In the genomic region with DNA sequence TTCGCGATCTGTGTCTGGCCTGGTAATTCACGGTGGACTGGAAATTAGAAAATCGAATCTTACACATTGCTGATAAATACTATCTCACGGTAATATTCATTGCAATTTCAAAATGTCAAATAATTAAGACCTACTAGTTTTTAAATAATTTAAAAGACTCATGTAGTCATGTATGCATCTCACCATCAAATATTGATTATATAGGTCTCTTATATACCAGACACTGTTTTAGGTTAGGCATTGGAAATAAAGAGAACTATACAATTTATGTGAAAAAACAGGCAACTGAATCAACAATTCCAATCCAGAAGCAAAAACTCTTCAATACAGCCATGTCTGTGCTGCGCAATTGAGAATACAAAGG, we compare ENCODE assay signal across 10 cellular contexts. TPM values are rescaled to one million over a fixed set of nuclear protein-coding genes. Genes with fewer than 3 reads are reported as not detected.
DNase-seq lines count a peak whose midpoint lies in the region; ATAC-seq and TF ChIP-seq lines count a peak whose summit lies in the region.
"Had no signal": no experiment of that assay in that cellular context is flagged by ENCODE, and none has a peak within 500 bp of the region (broad histone marks: within the 10 kb centered on the region; RNA-seq: fewer than 3 reads in every experiment).

No MANE protein-coding gene starts in this region.

- no peaks in the 10 kb centered on the region for H4K20me1 ChIP-seq in PC-9 (ENCODE audit: insufficient read depth)

- H3K9me3 Mint-ChIP-seq in activated T-cell treated with anti-CD3 and anti-CD28 coated beads, Interleukin-2, amount 50 U/mL, for 72 hours, result no peaks in the 10 kb centered on the region
- H3K9me3 Mint-ChIP-seq in activated T-helper 1 cell treated with anti-CD3 and anti-CD28 coated beads, Interleukin-12 subunit alpha, Interleukin-12 subunit beta, Interleukin-2, Interleukin-4 antibody, amounts not matched to agents 30 ng/mL and 10 ng/mL and 1 ng/mL, durations not matched to agents 14 hours and 24 hours and 36 hours, result no peaks in the 10 kb centered on the region
- H3K9me3 Mint-ChIP-seq: dendritic cell treated with granulocyte-macrophage colony-stimulating factor and Interleukin-4, amounts not matched to agents 40 ng/mL and 50 ng/mL, for 4 days had no signal

- DNase-seq in activated T-cell treated with anti-CD3 and anti-CD28 coated beads, Interleukin-2, amount 50 U/mL, for 72 hours, result no peak
- DNase-seq in activated T-cell treated with anti-CD3 and anti-CD28 coated beads, Interleukin-2, amount 50 U/mL, for 48 hours, result no peak
- DNase-seq in activated T-helper 1 cell treated with anti-CD3 and anti-CD28 coated beads, Interleukin-12 subunit alpha, Interleukin-12 subunit beta, Interleukin-2, Interleukin-4 antibody, amounts not matched to agents 30 ng/mL and 10 ng/mL and 1 ng/mL, durations not matched to agents 14 hours and 24 hours and 36 hours (ENCODE audit: low spot score), result no peak
- DNase-seq in lower lobe of right lung, result no peak
- DNase-seq in BE2C, result no peak
- no peak for DNase-seq in PC-9
- DNase-seq in germinal center (ENCODE audit: low spot score), result no peak

- H2AFZ ChIP-seq in PC-9, result no peak overlapping the region

- TF ChIP-seq CTCF in lower lobe of right lung (IDR thresholded peaks at IDR 0.05), result no peak
- TF ChIP-seq CTCF in BE2C (IDR thresholded peaks at IDR 0.05; ENCODE audit: low read depth, low read length), result no peak
- TF ChIP-seq CTCF in PC-9 (conservative IDR thresholded peaks at IDR 0.05), result no peak

- no peak overlapping the region for H3K9ac ChIP-seq in subcutaneous abdominal adipose tissue (ENCODE audit: low read length in 5 of 5)

- intact Hi-C loops in activated T-helper 1 cell treated with anti-CD3 and anti-CD28 coated beads, Interleukin-12 subunit alpha, Interleukin-12 subunit beta, Interleukin-2, Interleukin-4 antibody, amounts not matched to agents 30 ng/mL and 10 ng/mL and 1 ng/mL, durations not matched to agents 14 hours and 24 hours and 36 hours (cut with micrococcal nuclease), result loop anchor here (1.0 to 5.0 kb wide), 4 partner anchors 73 to 213 kb away; a partner anchor contains a TSS
- intact Hi-C loops in lower lobe of right lung (cut with DNase I), result no loop called here
- intact Hi-C loops in PC-9 (cut with micrococcal nuclease; ENCODE audit: unreplicated experiment), result loop anchor here (1.0 to 5.0 kb wide), 4 partner anchors 93 to 213 kb away; no protein-coding TSS in a partner anchor

- H3K4me1 Mint-ChIP-seq in activated T-cell treated with anti-CD3 and anti-CD28 coated beads, Interleukin-2, amount 50 U/mL, for 72 hours (ENCODE audit: low read depth), result peaks cover 9% of the 10 kb centered on the region
- peaks cover 6% of the 10 kb centered on the region for H3K4me1 Mint-ChIP-seq in activated T-helper 1 cell treated with anti-CD3 and anti-CD28 coated beads, Interleukin-12 subunit alpha, Interleukin-12 subunit beta, Interleukin-2, Interleukin-4 antibody, amounts not matched to agents 30 ng/mL and 10 ng/mL and 1 ng/mL, durations not matched to agents 14 hours and 24 hours and 36 hours (ENCODE audit: low read depth)

- H3K9me3 ChIP-seq in lower lobe of right lung (no peaks in the 10 kb centered on the region), subcutaneous abdominal adipose tissue (ENCODE audit: control insufficient read depth in 5 of 5, low read length in 5 of 5) (no peaks in the 10 kb centered on the region), BE2C (no peaks in the 10 kb centered on the region), PC-9 (ENCODE audit: insufficient read depth, low read depth) (no peaks in the 10 kb centered on the region)

- H3F3A ChIP-seq in PC-9 (ENCODE audit: insufficient read depth, low read depth), result no peaks in the 10 kb centered on the region

- H3K36me3 ChIP-seq in lower lobe of right lung (no peaks in the 10 kb centered on the region), subcutaneous abdominal adipose tissue (ENCODE audit: control insufficient read depth in 5 of 5, insufficient read depth in 5 of 5, low read length in 5 of 5) (no peaks in the 10 kb centered on the region), BE2C (no peaks in the 10 kb centered on the region), PC-9 (ENCODE audit: low read depth) (no peaks in the 10 kb centered on the region)

- no peaks in the 10 kb centered on the region for H3K79me2 ChIP-seq in PC-9 (ENCODE audit: low read depth)

- POLR2A ChIA-PET in PC-9 (lab: Charles Lee; ENCODE audit: unreplicated experiment), result no interaction called here

- peaks cover 8% of the 10 kb centered on the region for H3K27me3 Mint-ChIP-seq in activated T-cell treated with anti-CD3 and anti-CD28 coated beads, Interleukin-2, amount 50 U/mL, for 72 hours (ENCODE audit: low read depth)
- H3K27me3 Mint-ChIP-seq in activated T-helper 1 cell treated with anti-CD3 and anti-CD28 coated beads, Interleukin-12 subunit alpha, Interleukin-12 subunit beta, Interleukin-2, Interleukin-4 antibody, amounts not matched to agents 30 ng/mL and 10 ng/mL and 1 ng/mL, durations not matched to agents 14 hours and 24 hours and 36 hours (ENCODE audit: insufficient read depth), result peaks cover 12% of the 10 kb centered on the region

- H3K27me3 ChIP-seq in lower lobe of right lung (ENCODE audit: low read depth) (no peaks in the 10 kb centered on the region), subcutaneous abdominal adipose tissue (ENCODE audit: control insufficient read depth in 5 of 5, insufficient read depth in 4 of 5, low read length in 5 of 5) (peaks cover 0 to 2% (median 0%) of the 10 kb centered on the region in 5 donors), BE2C (no peaks in the 10 kb centered on the region), PC-9 (ENCODE audit: insufficient read depth, low read depth) (0 out of 2 replicates have a peak, but pooled peaks cover 7% of the 10 kb centered on the region)

- BruUV-seq in PC-9 (replicated peaks; lab: Mats Ljungman, UMichigan), result no TSS peak

- CTCF ChIA-PET in PC-9 (lab: Charles Lee), result interaction anchor here (0.6 to 1.0 kb wide), 2 partner anchors 109 to 199 kb away, joined by 3 read pairs; no protein-coding TSS in a partner anchor

- H3K9me2 ChIP-seq in PC-9 (ENCODE audit: insufficient read depth), result no peaks in the 10 kb centered on the region

- H3K27ac ChIP-seq in lower lobe of right lung (no peak overlapping the region), subcutaneous abdominal adipose tissue (ENCODE audit: low read depth, low read length) (no peak overlapping the region), PC-9 (no peak overlapping the region)

- H3K36me3 Mint-ChIP-seq in activated T-cell treated with anti-CD3 and anti-CD28 coated beads, Interleukin-2, amount 50 U/mL, for 72 hours (ENCODE audit: insufficient read depth in 2 of 2), result no peaks in the 10 kb centered on the region
- no peaks in the 10 kb centered on the region for H3K36me3 Mint-ChIP-seq in activated T-helper 1 cell treated with anti-CD3 and anti-CD28 coated beads, Interleukin-12 subunit alpha, Interleukin-12 subunit beta, Interleukin-2, Interleukin-4 antibody, amounts not matched to agents 30 ng/mL and 10 ng/mL and 1 ng/mL, durations not matched to agents 14 hours and 24 hours and 36 hours (ENCODE audit: low read depth)

- H3K4me2 ChIP-seq in PC-9, result no peak overlapping the region

- no peak for ATAC-seq in activated T-cell treated with anti-CD3 and anti-CD28 coated beads, Interleukin-2, amount 50 U/mL, for 72 hours (replicated peaks in 1 of 2)
- no peak for ATAC-seq in lower lobe of right lung

- H3K4me3 ChIP-seq in lower lobe of right lung (peak overlapping the region; percentile 49), subcutaneous abdominal adipose tissue (ENCODE audit: low read depth in 1 of 5, low read length in 5 of 5) (peak overlapping the region in 3 of 5 donors; percentile 56 to 71 (median 67)), BE2C (ENCODE audit: low read depth, low read length) (no peak overlapping the region), PC-9 (no peak overlapping the region)

- H3K4me1 ChIP-seq in lower lobe of right lung, result peaks cover 10% of the 10 kb centered on the region
- peaks cover 0 to 9% (median 8%) of the 10 kb centered on the region in 5 donors for H3K4me1 ChIP-seq in subcutaneous abdominal adipose tissue (ENCODE audit: control insufficient read depth in 5 of 5, insufficient read depth in 5 of 5, low read length in 5 of 5)
- no peaks in the 10 kb centered on the region for H3K4me1 ChIP-seq in BE2C
- no peaks in the 10 kb centered on the region for H3K4me1 ChIP-seq in PC-9 (replicated peaks; ENCODE audit: insufficient read depth)

- H3K27ac Mint-ChIP-seq in activated T-cell treated with anti-CD3 and anti-CD28 coated beads, Interleukin-2, amount 50 U/mL, for 72 hours, result no peak overlapping the region
- H3K27ac Mint-ChIP-seq in activated T-helper 1 cell treated with anti-CD3 and anti-CD28 coated beads, Interleukin-12 subunit alpha, Interleukin-12 subunit beta, Interleukin-2, Interleukin-4 antibody, amounts not matched to agents 30 ng/mL and 10 ng/mL and 1 ng/mL, durations not matched to agents 14 hours and 24 hours and 36 hours, result no peak overlapping the region

- peak overlapping the region; percentile 86 to 89 for H3K4me3 Mint-ChIP-seq in activated T-cell treated with anti-CD3 and anti-CD28 coated beads, Interleukin-2, amount 50 U/mL, for 72 hours
- H3K4me3 Mint-ChIP-seq in activated T-helper 1 cell treated with anti-CD3 and anti-CD28 coated beads, Interleukin-12 subunit alpha, Interleukin-12 subunit beta, Interleukin-2, Interleukin-4 antibody, amounts not matched to agents 30 ng/mL and 10 ng/mL and 1 ng/mL, durations not matched to agents 14 hours and 24 hours and 36 hours, result peak overlapping the region; percentile 25

RNA-seq across cellular contexts. Expression of a gene that starts 7.5 kb away (rescaled TPM):
- total RNA-seq in activated T-cell treated with anti-CD3 and anti-CD28 coated beads, Interleukin-2, amount 50 U/mL, for 72 hours, result not detected
- not detected in 2 replicates for total RNA-seq in activated T-helper 1 cell treated with anti-CD3 and anti-CD28 coated beads, Interleukin-12 subunit alpha, Interleukin-12 subunit beta, Interleukin-2, Interleukin-4 antibody, amounts not matched to agents 30 ng/mL and 10 ng/mL and 1 ng/mL, durations not matched to agents 14 hours and 24 hours and 36 hours
- total RNA-seq in lower lobe of right lung (not detected), PC-9 (2021) (not detected in 2 replicates)
- not detected for polyA plus RNA-seq in BE2C (2012; ENCODE audit: insufficient read depth, insufficient read length, low read depth)
- total RNA-seq: pulmonary artery endothelial cell had no signal

RNA-seq across cellular contexts. Expression of a gene that starts 41.5 kb away (rescaled TPM):
- total RNA-seq in activated T-cell treated with anti-CD3 and anti-CD28 coated beads, Interleukin-2, amount 50 U/mL, for 72 hours, result not detected
- total RNA-seq in activated T-helper 1 cell treated with anti-CD3 and anti-CD28 coated beads, Interleukin-12 subunit alpha, Interleukin-12 subunit beta, Interleukin-2, Interleukin-4 antibody, amounts not matched to agents 30 ng/mL and 10 ng/mL and 1 ng/mL, durations not matched to agents 14 hours and 24 hours and 36 hours, result not detected in 2 replicates
- total RNA-seq in lower lobe of right lung, result not detected
- not detected for polyA plus RNA-seq in BE2C (2012; ENCODE audit: insufficient read depth, insufficient read length, low read depth)
- total RNA-seq in PC-9 (2021), result not detected in 2 replicates
- total RNA-seq: pulmonary artery endothelial cell had no signal

Comparison
In these comparisons a context has a peak if more than half of its experiments do, and no peak if none do; other contexts are left out.
1. H3K4me3 ChIP-seq: peak in lower lobe of right lung (single experiment) and subcutaneous abdominal adipose tissue (3 of 5); none in BE2C (single experiment) and PC-9 (single experiment).